Comparison of ENCODE assay signal across 10 cellular contexts in genomic region chr10:125000366-125001312, GRCh38. TPM values are rescaled to one million over a fixed set of nuclear protein-coding genes. Genes with fewer than 3 reads are reported as not detected.
A peak's percentile ranks its signal among the peaks of the same experiment; 100 is the strongest.
DNase-seq lines count a peak whose midpoint lies in the region; ATAC-seq, FAIRE-seq and TF ChIP-seq lines count a peak whose summit lies in the region.
"Had no signal": no experiment of that assay in that cellular context is flagged by ENCODE, and none has a peak within 500 bp of the region (broad histone marks: within the 10 kb centered on the region; RNA-seq: fewer than 3 reads in every experiment).

No MANE protein-coding gene starts in this region.

- H2AFZ ChIP-seq in PC-3 (ENCODE audit: low read length), result no peak overlapping the region

- CTCF ChIA-PET in PC-3 (lab: Charles Lee), result interaction anchor here (0.6 kb wide), 1 partner anchor 45 kb away, joined by 3 read pairs; no protein-coding TSS in a partner anchor

- TF ChIP-seq POLR2A in sigmoid colon (IDR thresholded peaks at IDR 0.05), result no peak

- H3K9me2 ChIP-seq in PC-3 (replicated peaks; ENCODE audit: low read length), result no peaks in the 10 kb centered on the region

- TF ChIP-seq CTCF in ascending aorta (IDR thresholded peaks at IDR 0.05), result peak in 2 of 3 experiments; percentile 14 to 29
- TF ChIP-seq CTCF in right atrium auricular region (IDR thresholded peaks at IDR 0.05), result peak in 1 of 2 donors; percentile 51
- TF ChIP-seq CTCF in sigmoid colon (IDR thresholded peaks at IDR 0.05), result no peak
- TF ChIP-seq CTCF in PC-3 (conservative IDR thresholded peaks at IDR 0.05; ENCODE audit: low read depth, low read length), result no peak

- intact Hi-C loops in ascending aorta (cut with DNase I), result loop anchor here (1.0 to 2.0 kb wide), 3 partner anchors 11 to 84 kb away; no protein-coding TSS in a partner anchor
- intact Hi-C loops in sigmoid colon (cut with DNase I), result no loop called here
- intact Hi-C loops in PC-3 (cut with micrococcal nuclease), result no loop called here

- H3K4me3 ChIP-seq in H7 (ENCODE audit: insufficient read depth, low read depth, low read length) (no peak overlapping the region), ascending aorta (peak overlapping the region; percentile 34 to 54), right atrium auricular region (no peak overlapping the region), sigmoid colon (no peak overlapping the region), PC-3 (ENCODE audit: low read length) (no peak overlapping the region)
- H3K4me3 ChIP-seq: Peyer's patch had no signal

- no peaks in the 10 kb centered on the region for H3K79me2 ChIP-seq in PC-3 (ENCODE audit: low read length)

- H3F3A ChIP-seq in PC-3 (ENCODE audit: low read length, unreplicated experiment), result no peaks in the 10 kb centered on the region

- no peaks in the 10 kb centered on the region for H4K20me1 ChIP-seq in PC-3 (ENCODE audit: low read length)

- TF ChIP-seq EP300 in sigmoid colon (IDR thresholded peaks at IDR 0.05), result no peak

- H3K27me3 ChIP-seq in H7 (ENCODE audit: control insufficient read depth, insufficient read depth, low read length) (no peaks in the 10 kb centered on the region), ascending aorta (no peaks in the 10 kb centered on the region), right atrium auricular region (no peaks in the 10 kb centered on the region), sigmoid colon (no peaks in the 10 kb centered on the region), PC-3 (ENCODE audit: low read length) (no peaks in the 10 kb centered on the region)
- H3K27me3 ChIP-seq: Peyer's patch had no signal

- no peak overlapping the region for H3K9ac ChIP-seq in PC-3 (ENCODE audit: low read length)

- peaks cover 50% of the 10 kb centered on the region for H3K36me3 ChIP-seq in H7 (replicated peaks; ENCODE audit: control insufficient read depth, insufficient read depth, low read length)
- peaks cover 31 to 37% of the 10 kb centered on the region in 2 donors for H3K36me3 ChIP-seq in ascending aorta
- H3K36me3 ChIP-seq in right atrium auricular region, result peaks cover 46% of the 10 kb centered on the region
- peaks cover 22 to 50% (median 35%) of the 10 kb centered on the region in 4 donors for H3K36me3 ChIP-seq in sigmoid colon
- no peaks in the 10 kb centered on the region for H3K36me3 ChIP-seq in PC-3 (ENCODE audit: low read depth, low read length)

- POLR2A ChIA-PET in PC-3 (lab: Charles Lee; ENCODE audit: unreplicated experiment), result no interaction called here

- H3K9me3 ChIP-seq in ascending aorta, result no peaks in the 10 kb centered on the region
- no peaks in the 10 kb centered on the region for H3K9me3 ChIP-seq in right atrium auricular region
- H3K9me3 ChIP-seq in sigmoid colon, result no peaks in the 10 kb centered on the region
- no peaks in the 10 kb centered on the region for H3K9me3 ChIP-seq in PC-3 (ENCODE audit: low read length)
- H3K9me3 ChIP-seq: Peyer's patch had no signal

- no peak for FAIRE-seq in urothelium cell line (lab: Jason Lieb, UNC)
- FAIRE-seq: islet of Langerhans had no signal

- H3K27ac ChIP-seq in ascending aorta (peak overlapping the region; percentile 94 to 98), right atrium auricular region (peak overlapping the region; percentile 71 to 81), sigmoid colon (peak overlapping the region; percentile 60 to 72 (median 68)), PC-3 (ENCODE audit: low read length) (no peak overlapping the region)

- WGBS in sigmoid colon, 2 donors, result 70 to 79% methylated on average over 35 of the region's 35 CpGs

- peak; percentile 76 for DNase-seq in H7
- peak in 1 of 2 donors; percentile 70 for DNase-seq in ascending aorta (ENCODE audit: low spot score in 2 of 2)
- peak; percentile 58 for DNase-seq in right atrium auricular region (ENCODE audit: low spot score)
- peak; percentile 62 for DNase-seq in sigmoid colon
- DNase-seq in PC-3, result no peak
- DNase-seq in urothelium cell line (ENCODE audit: low spot score), result no peak
- no peak for DNase-seq in OCI-M2 (lab: John Stamatoyannopoulos, UW; ENCODE audit: unreplicated experiment)

- no TSS peak for BruUV-seq in PC-3 (replicated peaks; lab: Mats Ljungman, UMichigan)

- peaks cover 35 to 57% of the 10 kb centered on the region in 2 donors for H3K4me1 ChIP-seq in ascending aorta
- peaks cover 0 to 46% of the 10 kb centered on the region in 2 donors for H3K4me1 ChIP-seq in right atrium auricular region
- peaks cover 0 to 49% (median 35%) of the 10 kb centered on the region in 4 donors for H3K4me1 ChIP-seq in sigmoid colon
- H3K4me1 ChIP-seq in PC-3 (ENCODE audit: insufficient read depth, low read length), result no peaks in the 10 kb centered on the region

- ATAC-seq in PC-3 (no peak), GM21360 (IDR thresholded peaks at IDR 0.05; ENCODE audit: unreplicated experiment) (no peak)

- H3K4me2 ChIP-seq in PC-3 (ENCODE audit: low read length), result no peak overlapping the region

RNA-seq across cellular contexts. Expression of gene ZRANB1, which starts 58.7 kb away (rescaled TPM):
- total RNA-seq in H7 (2014; rRNA removed; shearing (Covaris generic)), result 18.4 and 24.6 TPM in 2 replicates
- 24.7 TPM for total RNA-seq in ascending aorta
- total RNA-seq in right atrium auricular region, result 10 to 100 TPM; 24.1 to 24.9 TPM
- total RNA-seq in sigmoid colon, result 10 to 100 TPM; 38.0 to 49.0 (median 41.0) TPM
- polyA plus RNA-seq in sigmoid colon, result 1 to 10 TPM; 6.7 to 9.6 (median 7.6) TPM
- 12.8 and 13.1 TPM in 2 replicates for total RNA-seq in PC-3 (2014; rRNA removed)

Comparison
In these comparisons a context has a peak if more than half of its experiments do, and no peak if none do; other contexts are left out.
1. DNase-seq: peak in H7 (single experiment), right atrium auricular region (single experiment) and sigmoid colon (single experiment); none in PC-3 (single experiment), urothelium cell line (single experiment) and OCI-M2 (single experiment).
2. H3K4me3 ChIP-seq: peak in ascending aorta (2 of 2); none in H7 (single experiment), right atrium auricular region (0 of 2), sigmoid colon (0 of 4) and PC-3 (single experiment).
3. CTCF ChIP-seq: peak in ascending aorta (2 of 3); none in sigmoid colon (0 of 4) and PC-3 (single experiment).